Comparison of ENCODE assay signal across 12 cellular contexts in genomic region chr5:10524376-10525123, GRCh38. TPM values are rescaled to one million over a fixed set of nuclear protein-coding genes. Genes with fewer than 3 reads are reported as not detected.
DNase-seq lines count a peak whose midpoint lies in the region; ATAC-seq, FAIRE-seq and TF ChIP-seq lines count a peak whose summit lies in the region.
"Had no signal": no experiment of that assay in that cellular context is flagged by ENCODE, and none has a peak within 500 bp of the region (broad histone marks: within the 10 kb centered on the region; RNA-seq: fewer than 3 reads in every experiment).

No MANE protein-coding gene starts in this region.

- no peak for TF ChIP-seq CTCF in BJ (IDR thresholded peaks at IDR 0.05; ENCODE audit: insufficient read depth, low read depth, low read length)
- no peak for TF ChIP-seq CTCF in neutrophil (IDR thresholded peaks at IDR 0.05)
- TF ChIP-seq CTCF in D721Med (IDR thresholded peaks at IDR 0.05; ENCODE audit: insufficient read depth, missing control alignments) = no peak

- H3K27me3 ChIP-seq in BJ (ENCODE audit: control insufficient read depth, insufficient read depth, low read length) (no peaks in the 10 kb centered on the region), neutrophil (no peaks in the 10 kb centered on the region)

- ATAC-seq in GM19328 (IDR thresholded peaks at IDR 0.05; ENCODE audit: unreplicated experiment) = no peak
- ATAC-seq: activated T-helper 17 cell treated with anti-CD3 and anti-CD28 coated beads, Interleukin-2, amount 50 U/mL, for 72 hours; mucosa of descending colon; T-cell had no signal

- H3K4me1 ChIP-seq in neutrophil (ENCODE audit: control insufficient read depth in 1 of 2, insufficient read depth in 1 of 2, low read depth in 1 of 2, low read length in 1 of 2) = peaks cover 17 to 22% of the 10 kb centered on the region in 2 experiments

- H3K9me3 ChIP-seq in neutrophil = no peaks in the 10 kb centered on the region
- H3K9me3 ChIP-seq: mucosa of descending colon had no signal

- H3K36me3 ChIP-seq in BJ (ENCODE audit: control insufficient read depth, insufficient read depth, low read length) = no peaks in the 10 kb centered on the region
- H3K36me3 ChIP-seq in neutrophil = no peaks in the 10 kb centered on the region

- CTCF ChIA-PET in BJ (lab: Yijun Ruan, JAX) = no interaction called here

- POLR2A ChIA-PET in BJ (lab: Charles Lee) = interaction anchor here (0.7 kb wide), 1 partner anchor 26 kb away, joined by 4 read pairs; no protein-coding TSS in a partner anchor

- H3K4me3 ChIP-seq in BJ (ENCODE audit: low read depth, low read length) (no peak overlapping the region), neutrophil (ENCODE audit: low read depth in 1 of 2, low read length in 1 of 2) (no peak overlapping the region)
- H3K4me3 ChIP-seq: mucosa of descending colon had no signal

- DNase-seq in BJ (ENCODE audit: low read depth) (peak; percentile 93), NCI-H446 treated with DMSO at 0.1 percent for 48 hours (lab: John Stamatoyannopoulos, UW) (peak; percentile 100), caudate nucleus (lab: John Stamatoyannopoulos, UW) (peak in 59 of 61 donors; percentile 4 to 95 (median 60)), NCI-H1417 treated with DMSO at 0.1 percent for 48 hours (lab: John Stamatoyannopoulos, UW) (no peak), D721Med (ENCODE audit: insufficient read length, low spot score) (no peak)
- DNase-seq in stimulated activated CD4-positive, alpha-beta T cell treated with anti-CD3 and anti-CD28 coated beads, Interleukin-4, amount 100 ng/mL, for 4 hours = no peak
- DNase-seq: mucosa of descending colon, NCI-H1436, T-cell had no signal

- FAIRE-seq in D721Med (lab: Jason Lieb, UNC) = no peak

- H3K27ac ChIP-seq in caudate nucleus (ENCODE audit: low read depth, low read length) = no peak overlapping the region
- H3K27ac ChIP-seq in neutrophil = peak overlapping the region; percentile 72

RNA-seq across cellular contexts. Expression of gene ANKRD33B, which starts 39.3 kb away (rescaled TPM):
- 2.4 and 3.4 TPM in 2 replicates for polyA plus RNA-seq in BJ (2011; rRNA removed)
- polyA minus RNA-seq in BJ (2011; rRNA and poly(A)+ RNA removed) = 9.7 and 9.8 TPM in 2 replicates

Comparison
In these comparisons a context has a peak if more than half of its experiments do, and no peak if none do; other contexts are left out.
1. DNase-seq: peak in BJ (single experiment), NCI-H446 treated with DMSO at 0.1 percent for 48 hours (single experiment) and caudate nucleus (59 of 61); none in NCI-H1417 treated with DMSO at 0.1 percent for 48 hours (single experiment), stimulated activated CD4-positive, alpha-beta T cell treated with anti-CD3 and anti-CD28 coated beads, Interleukin-4, amount 100 ng/mL, for 4 hours (0 of 2) and D721Med (single experiment).